In the genomic region with DNA sequence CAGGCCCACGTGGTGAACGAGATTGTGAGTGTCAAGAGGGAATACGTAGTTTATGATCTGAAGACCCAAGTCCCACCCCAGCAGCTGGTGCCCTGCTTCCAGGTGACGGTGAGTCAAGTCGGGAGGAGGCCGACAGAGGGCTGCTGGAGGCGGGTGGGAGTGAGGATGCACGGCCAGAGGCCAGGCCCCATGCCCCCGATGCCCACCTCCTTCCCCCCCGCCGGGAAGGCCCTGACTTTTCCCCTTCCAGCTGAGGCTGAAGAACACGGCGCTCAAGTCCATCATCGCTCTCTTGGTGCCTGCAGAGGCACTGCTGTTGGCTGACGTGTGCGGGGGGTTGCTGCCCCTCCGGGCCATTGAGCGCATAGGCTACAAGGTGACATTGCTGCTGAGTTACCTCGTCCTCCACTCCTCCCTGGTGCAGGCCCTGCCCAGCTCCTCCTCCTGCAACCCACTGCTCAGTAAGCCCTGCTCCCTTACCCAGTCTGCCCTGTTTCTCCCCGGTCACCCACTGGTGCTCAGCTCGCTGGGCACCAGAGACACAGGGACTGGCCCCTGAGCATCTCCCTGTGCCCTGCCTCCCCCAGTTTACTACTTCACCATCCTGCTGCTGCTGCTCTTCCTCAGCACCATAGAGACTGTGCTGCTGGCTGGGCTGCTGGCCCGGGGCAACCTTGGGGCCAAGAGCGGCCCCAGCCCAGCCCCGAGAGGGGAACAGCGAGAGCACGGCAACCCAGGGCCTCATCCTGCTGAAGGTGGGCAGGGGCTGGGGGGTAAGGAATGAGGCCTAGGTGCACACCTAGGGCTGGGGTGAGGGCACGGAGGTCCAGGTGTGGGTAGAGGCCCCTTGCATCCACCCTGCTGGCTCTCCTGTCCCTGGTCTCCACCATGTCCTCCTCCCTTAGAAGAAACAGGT, we compare ENCODE assay signal across 1 cellular context.
TF ChIP-seq lines count a peak whose summit lies in the region.

No MANE protein-coding gene starts in this region.

TF ChIP-seq in GM12891, 5 proteins besides CTCF, POLR2A, EP300 and RAD21:
- no peak for TF ChIP-seq POU2F2 (IDR thresholded peaks at IDR 0.05; ENCODE audit: low read depth, low read length)
- no peak for TF ChIP-seq SPI1 (IDR thresholded peaks at IDR 0.05; ENCODE audit: low read depth, low read length)
- no peak for TF ChIP-seq TAF1 (IDR thresholded peaks at IDR 0.05; ENCODE audit: low read depth, low read length)
- TF ChIP-seq POLR2AphosphoS5 (IDR thresholded peaks at IDR 0.05; ENCODE audit: low read depth, low read length), result no peak
TF ChIP-seq in GM12891: peak in this region for 0.
